In genomic region chr14:82449926-82450325, GRCh38 we compare ENCODE assay signal across 20 cellular contexts.
"Had no signal": no experiment of that assay in that cellular context is flagged by ENCODE, and none has a peak within 500 bp of the region (broad histone marks: within the 10 kb centered on the region; RNA-seq: fewer than 3 reads in every experiment).

No MANE protein-coding gene starts in this region.

- H3K4me1 ChIP-seq: gastroesophageal sphincter, heart left ventricle, left lung, pancreas, right lobe of liver, transverse colon, upper lobe of right lung, uterus had no signal

- H3K4me2 ChIP-seq: hepatocyte had no signal

- H3K9me3 ChIP-seq: gastroesophageal sphincter, heart left ventricle, left lung, pancreas, right lobe of liver, transverse colon, upper lobe of right lung, uterus had no signal

- H3K36me3 ChIP-seq: gastroesophageal sphincter, heart left ventricle, left lung, pancreas, right lobe of liver, transverse colon, upper lobe of right lung, uterus had no signal

- H3K27me3 ChIP-seq: gastroesophageal sphincter, heart left ventricle, hepatocyte, left lung, pancreas, right lobe of liver, transverse colon, upper lobe of right lung, uterus had no signal

- H3K27ac ChIP-seq: gastroesophageal sphincter, heart left ventricle, hepatocyte, left lung, pancreas, right lobe of liver, transverse colon, upper lobe of right lung, uterus had no signal

- H3K4me3 ChIP-seq: gastroesophageal sphincter, heart left ventricle, hepatocyte, left lung, pancreas, right lobe of liver, transverse colon, upper lobe of right lung, uterus had no signal

- DNase-seq: cortex of kidney; effector CD4-positive, alpha-beta T cell; foreskin fibroblast; heart left ventricle; kidney; left lung; naive thymus-derived CD8-positive, alpha-beta T cell; nephron progenitor cell; occipital lobe; pancreas; right lobe of liver; small intestine; stimulated activated CD4-positive, alpha-beta T cell treated with anti-CD3 and anti-CD28 coated beads, Interleukin-15, amount 100 ng/mL, for 24 hours; stimulated activated CD4-positive, alpha-beta T cell treated with anti-CD3 and anti-CD28 coated beads, Interleukin-2, amount 100 ng/mL, for 48 hours; stimulated activated naive B cell treated with anti-CD40 and anti-IgM and Interleukin-4, amounts not matched to agents 10 μg/mL and 1 μg/mL and 100 μg/mL, for 72 hours; transverse colon; upper lobe of right lung; uterus had no signal

- H3K79me2 ChIP-seq: hepatocyte had no signal

- ATAC-seq: gastroesophageal sphincter; heart left ventricle; left lung; naive thymus-derived CD8-positive, alpha-beta T cell; pancreas; right lobe of liver; stimulated activated naive B cell treated with anti-CD40 and anti-IgM and Interleukin-4, amounts not matched to agents 10 μg/mL and 1 μg/mL and 100 μg/mL, for 72 hours; upper lobe of right lung had no signal

- H2AFZ ChIP-seq: hepatocyte had no signal
